12 cellular contexts compared by ENCODE assay signal in genomic region chr12:110114596-110114995, GRCh38.
"Had no signal": no experiment of that assay in that cellular context is flagged by ENCODE, and none has a peak within 500 bp of the region (broad histone marks: within the 10 kb centered on the region; RNA-seq: fewer than 3 reads in every experiment).

No MANE protein-coding gene starts in this region.

- H3K27ac Mint-ChIP-seq: activated CD4-positive, alpha-beta T cell treated with anti-CD3 and anti-CD28 coated beads, Interleukin-2, amount 10 ng/mL, durations not matched to agents 7 days and 5 days; activated naive CD4-positive, alpha-beta T cell treated with anti-CD3 and anti-CD28 coated beads, Interleukin-2, amount 50 U/mL, for 72 hours; immature natural killer cell; nephron progenitor cell; WTC11 had no signal

- H3K36me3 Mint-ChIP-seq: activated naive CD4-positive, alpha-beta T cell treated with anti-CD3 and anti-CD28 coated beads, Interleukin-2, amount 50 U/mL, for 72 hours; immature natural killer cell; WTC11 had no signal

- H3K4me3 Mint-ChIP-seq: activated CD4-positive, alpha-beta T cell treated with anti-CD3 and anti-CD28 coated beads, Interleukin-2, amount 10 ng/mL, durations not matched to agents 7 days and 5 days; immature natural killer cell; nephron progenitor cell; WTC11 had no signal

- H3K4me1 Mint-ChIP-seq: activated CD4-positive, alpha-beta T cell treated with anti-CD3 and anti-CD28 coated beads, Interleukin-2, amount 10 ng/mL, durations not matched to agents 7 days and 5 days; immature natural killer cell had no signal

- DNase-seq: activated CD4-positive, alpha-beta T cell treated with anti-CD3 and anti-CD28 coated beads, Interleukin-2, amount 10 ng/mL, durations not matched to agents 7 days and 5 days; activated effector memory CD4-positive, alpha-beta T cell treated with Interleukin-2 at 50 U/mL for 16 hours; activated T-cell treated with anti-CD3 and anti-CD28 coated beads, Interleukin-2, amount 50 U/mL, for 1 hour; effector CD4-positive, alpha-beta T cell; immature natural killer cell; nephron progenitor cell; T-helper 1 cell; trophoblast cell had no signal

- ATAC-seq: activated naive CD4-positive, alpha-beta T cell treated with anti-CD3 and anti-CD28 coated beads, Interleukin-2, amount 50 U/mL, for 72 hours; WTC11 had no signal

- H3K9me3 Mint-ChIP-seq: immature natural killer cell had no signal

- H3K4me3 ChIP-seq: SK-N-MC, smooth muscle cell had no signal

- H3K27ac ChIP-seq: SK-N-MC had no signal
